ENCODE assay signal across 23 cellular contexts in genomic region chr9:36967997-36968396, GRCh38.
DNase-seq lines count a peak whose midpoint lies in the region; ATAC-seq, FAIRE-seq and TF ChIP-seq lines count a peak whose summit lies in the region.
"Had no signal": no experiment of that assay in that cellular context is flagged by ENCODE, and none has a peak within 500 bp of the region (broad histone marks: within the 10 kb centered on the region; RNA-seq: fewer than 3 reads in every experiment).

No MANE protein-coding gene starts in this region.

- no peaks in the 10 kb centered on the region for H3K27me3 ChIP-seq in OCI-LY3 (ENCODE audit: low read depth, low read length)
- no peaks in the 10 kb centered on the region for H3K27me3 ChIP-seq in upper lobe of right lung
- H3K27me3 ChIP-seq: BE2C had no signal

- no peaks in the 10 kb centered on the region for H3K27me3 Mint-ChIP-seq in memory B cell

- TF ChIP-seq POLR2A in GM12892 (IDR thresholded peaks at IDR 0.05; ENCODE audit: low read depth, low read length), result no peak
- TF ChIP-seq POLR2A in H54 (IDR thresholded peaks at IDR 0.05; ENCODE audit: low read depth, low read length), result no peak

- H3K9me3 Mint-ChIP-seq in memory B cell, result no peaks in the 10 kb centered on the region
- H3K9me3 Mint-ChIP-seq: GM23338 had no signal

- H3K36me3 ChIP-seq in OCI-LY3 (replicated peaks; ENCODE audit: low read depth, low read length), result peaks cover 75% of the 10 kb centered on the region
- no peaks in the 10 kb centered on the region for H3K36me3 ChIP-seq in upper lobe of right lung

- no peak overlapping the region for H3K4me3 Mint-ChIP-seq in memory B cell
- H3K4me3 Mint-ChIP-seq: CD4-positive, CD25-positive, alpha-beta regulatory T cell; GM23338 had no signal

- ATAC-seq in memory B cell (ENCODE audit: low read depth) (no peak), upper lobe of right lung (no peak)
- no peak for ATAC-seq in stimulated activated naive CD8-positive, alpha-beta T cell treated with anti-CD3 and anti-CD28 coated beads, Interleukin-15, Interleukin-2, amounts not matched to agents 100 U/mL and 50 U/mL, for 24 hours
- ATAC-seq: GM23338 had no signal

- DNase-seq in GM12892 (ENCODE audit: insufficient read length) (no peak), memory B cell (ENCODE audit: low spot score in 2 of 2) (no peak), upper lobe of right lung (peak; percentile 41), cerebellum (ENCODE audit: low spot score) (no peak), H54 (ENCODE audit: insufficient read length, low spot score) (no peak)
- DNase-seq in stimulated activated naive CD8-positive, alpha-beta T cell treated with anti-CD3 and anti-CD28 coated beads, Interleukin-15, Interleukin-2, amounts not matched to agents 100 U/mL and 50 U/mL, for 24 hours, result no peak
- DNase-seq: BE2C; CD4-positive, CD25-positive, alpha-beta regulatory T cell; DMS153; DND-41; HCEC 1CT; IMR-90; NCI-H1048; NCI-H1417; NCI-H1694; NCI-H2029 treated with DMSO at 0.1 percent for 48 hours; NCI-H526 treated with DMSO at 0.1 percent for 48 hours; SIG-M5 had no signal

- H2AFZ ChIP-seq in OCI-LY3 (ENCODE audit: low read depth, low read length), result no peak overlapping the region
- H2AFZ ChIP-seq: GM23338 had no signal

- TF ChIP-seq CTCF in OCI-LY3 (IDR thresholded peaks at IDR 0.05; ENCODE audit: low read depth, low read length) (no peak), upper lobe of right lung (IDR thresholded peaks at IDR 0.05) (no peak)

- peak; percentile 54 for FAIRE-seq in GM12892 (lab: Jason Lieb, UNC)
- FAIRE-seq in H54 (lab: Jason Lieb, UNC), result no peak
- FAIRE-seq: RCC 7860 had no signal

- H3K27ac Mint-ChIP-seq in memory B cell, result peak overlapping the region; percentile 85
- H3K27ac Mint-ChIP-seq: CD4-positive, CD25-positive, alpha-beta regulatory T cell; GM23338 had no signal

- peaks cover 86% of the 10 kb centered on the region for H4K20me1 ChIP-seq in OCI-LY3 (ENCODE audit: insufficient read depth, low read length)

- no peak overlapping the region for H3K9ac ChIP-seq in OCI-LY3 (ENCODE audit: low read length)
- H3K9ac ChIP-seq: KMS-11 had no signal

- no peaks in the 10 kb centered on the region for H3K4me1 ChIP-seq in OCI-LY3 (ENCODE audit: low read length)
- no peaks in the 10 kb centered on the region for H3K4me1 ChIP-seq in upper lobe of right lung
- H3K4me1 ChIP-seq: BE2C had no signal

- H3K4me1 Mint-ChIP-seq in memory B cell, result peaks cover 33% of the 10 kb centered on the region
- H3K4me1 Mint-ChIP-seq: CD4-positive, CD25-positive, alpha-beta regulatory T cell had no signal

- no peaks in the 10 kb centered on the region for H3K9me3 ChIP-seq in OCI-LY3 (ENCODE audit: insufficient read depth, low read length)
- H3K9me3 ChIP-seq in upper lobe of right lung, result no peaks in the 10 kb centered on the region
- H3K9me3 ChIP-seq: BE2C had no signal

- H3K27ac ChIP-seq in OCI-LY3 (ENCODE audit: low read length), result 0 out of 2 replicates have a peak overlapping the region, but pooled peaks have one; percentile 16
- H3K27ac ChIP-seq in upper lobe of right lung, result no peak overlapping the region
- H3K27ac ChIP-seq: KMS-11, SK-N-MC had no signal

- H3K36me3 Mint-ChIP-seq in memory B cell, result peaks cover 41% of the 10 kb centered on the region
- H3K36me3 Mint-ChIP-seq: CD4-positive, CD25-positive, alpha-beta regulatory T cell had no signal

- H3K4me2 ChIP-seq in OCI-LY3 (ENCODE audit: low read length), result no peak overlapping the region
- H3K4me2 ChIP-seq: GM23338, KMS-11 had no signal

- no peak overlapping the region for H3K4me3 ChIP-seq in OCI-LY3 (ENCODE audit: low read length)
- H3K4me3 ChIP-seq in upper lobe of right lung, result no peak overlapping the region
- H3K4me3 ChIP-seq: GM23338, SK-N-MC had no signal

- intact Hi-C loops in upper lobe of right lung (cut with DNase I), result no loop called here

- H3K79me2 ChIP-seq in OCI-LY3 (ENCODE audit: low read length), result peaks cover 92% of the 10 kb centered on the region
